Comparison of ENCODE assay signal across 1 cellular context in genomic region chr1:159838715-159839114, GRCh38.
A peak's percentile ranks its signal among the peaks of the same experiment; 100 is the strongest.
TF ChIP-seq lines count a peak whose summit lies in the region.

No MANE protein-coding gene starts in this region.

TF ChIP-seq in K562, 482 proteins besides CTCF, POLR2A, EP300 and RAD21:
- peak; percentile 88 for TF ChIP-seq FOSL1 (tag; conservative IDR thresholded peaks at IDR 0.05)
- peak; percentile 20; the same call in 1 of the 2 replicates for TF ChIP-seq NCOR1 (IDR thresholded peaks at IDR 0.05)
- no peak for TF ChIP-seq POLR3G (IDR thresholded peaks at IDR 0.05; ENCODE audit: extremely low read depth, insufficient read length, insufficient replicate concordance)
- 0 out of 2 replicates have a peak, but pooled peaks have one; percentile 22 for TF ChIP-seq MTA2 (IDR thresholded peaks at IDR 0.05; ENCODE audit: low read depth)
- no peak for TF ChIP-seq CSDE1 (IDR thresholded peaks at IDR 0.05)
- TF ChIP-seq TAL1 (IDR thresholded peaks at IDR 0.05) = peak; percentile 62
- peak; percentile 71 for TF ChIP-seq CBFA2T3 (IDR thresholded peaks at IDR 0.05)
- TF ChIP-seq TEAD4 (IDR thresholded peaks at IDR 0.05; ENCODE audit: low read length) = peak; percentile 49; the same call in 1 of the 2 replicates
- TF ChIP-seq TEAD4 (CRISPR knock-in tag; IDR thresholded peaks at IDR 0.05; ENCODE audit: borderline replicate concordance) = no peak
- no peak for TF ChIP-seq MYC (IDR thresholded peaks at IDR 0.05; ENCODE audit: low read depth, low read length)
- no peak for TF ChIP-seq MYC (CRISPR knock-in tag; IDR thresholded peaks at IDR 0.05; ENCODE audit: borderline replicate concordance, low read depth)
- TF ChIP-seq CBFA2T2 (conservative IDR thresholded peaks at IDR 0.05) = peak; percentile 54
- TF ChIP-seq ARID1B (IDR thresholded peaks at IDR 0.05) = peak; percentile 57; the same call in 1 of the 2 replicates
- no peak for TF ChIP-seq ZBTB40 (IDR thresholded peaks at IDR 0.05)
- TF ChIP-seq ZBTB40 (CRISPR knock-in tag; IDR thresholded peaks at IDR 0.05) = no peak
- TF ChIP-seq TCF3 (CRISPR knock-in tag; IDR thresholded peaks at IDR 0.05) = peak; percentile 76
- TF ChIP-seq KDM1A (IDR thresholded peaks at IDR 0.05) = peak in 1 of 2 experiments; percentile 11; a peak in 1 of 4 replicates
